Comparison of ENCODE assay signal across 24 cellular contexts in the genomic region with DNA sequence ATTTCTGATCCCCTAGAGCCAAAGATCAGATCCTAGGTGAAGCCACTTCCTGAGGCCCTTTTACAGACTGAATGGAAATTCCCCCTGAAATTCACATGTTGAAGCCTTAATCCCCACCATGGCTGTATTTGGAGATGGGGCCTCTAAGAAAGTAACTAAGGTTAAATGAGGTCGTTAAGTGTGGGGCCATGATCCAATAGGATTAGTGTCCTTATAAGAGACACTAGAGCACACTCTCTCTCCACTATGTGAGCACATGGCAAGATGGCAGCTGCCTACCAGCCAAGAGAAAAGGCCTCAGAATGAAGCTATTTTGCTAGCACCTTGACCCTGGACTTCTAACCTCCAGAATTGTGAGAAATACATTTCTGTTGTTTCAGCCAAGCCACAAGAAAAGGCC.
"Had no signal": no experiment of that assay in that cellular context is flagged by ENCODE, and none has a peak within 500 bp of the region (broad histone marks: within the 10 kb centered on the region; RNA-seq: fewer than 3 reads in every experiment).

No MANE protein-coding gene starts in this region.

- H3K9me3 Mint-ChIP-seq: dendritic cell treated with granulocyte-macrophage colony-stimulating factor and Interleukin-4, amounts not matched to agents 40 ng/mL and 50 ng/mL, for 4 days; effector memory CD8-positive, alpha-beta T cell; naive thymus-derived CD4-positive, alpha-beta T cell; nephron progenitor cell; stimulated activated memory B cell treated with anti-CD40 and anti-IgM and Interleukin-4, amounts not matched to agents 10 μg/mL and 1 μg/mL and 100 μg/mL, for 72 hours had no signal

- H3K27ac ChIP-seq: epithelial cell of prostate, esophagus muscularis mucosa, gastrocnemius medialis, heart right ventricle, neutrophil, psoas muscle, spleen, stomach, thoracic aorta, transverse colon had no signal

- H3K4me3 ChIP-seq: esophagus muscularis mucosa, gastrocnemius medialis, heart right ventricle, psoas muscle, spleen, stomach, thoracic aorta, transverse colon had no signal

- DNase-seq: effector memory CD8-positive, alpha-beta T cell; gastrocnemius medialis; heart right ventricle; hypothalamus; kidney glomerular epithelial cell; mammary epithelial cell; naive thymus-derived CD4-positive, alpha-beta T cell; nephron progenitor cell; psoas muscle; retina; spleen; stimulated activated CD4-positive, alpha-beta T cell treated with anti-CD3 and anti-CD28 coated beads, Interleukin-15, amount 100 ng/mL, for 24 hours; stimulated activated CD4-positive, alpha-beta T cell treated with anti-CD3 and anti-CD28 coated beads, Interleukin-1b, Interleukin-23, amount 100 ng/mL, for 48 hours; stimulated activated CD4-positive, alpha-beta T cell treated with anti-CD3 and anti-CD28 coated beads, Interleukin-4, amount 100 ng/mL, for 24 hours; stomach; substantia nigra; transverse colon had no signal

- H3K4me1 ChIP-seq: gastrocnemius medialis, psoas muscle, transverse colon had no signal

- H3K4me3 Mint-ChIP-seq: dendritic cell treated with granulocyte-macrophage colony-stimulating factor and Interleukin-4, amounts not matched to agents 40 ng/mL and 50 ng/mL, for 4 days; effector memory CD8-positive, alpha-beta T cell; naive thymus-derived CD4-positive, alpha-beta T cell; nephron progenitor cell; stimulated activated memory B cell treated with anti-CD40 and anti-IgM and Interleukin-4, amounts not matched to agents 10 μg/mL and 1 μg/mL and 100 μg/mL, for 72 hours had no signal

- H3K27ac Mint-ChIP-seq: dendritic cell treated with granulocyte-macrophage colony-stimulating factor and Interleukin-4, amounts not matched to agents 40 ng/mL and 50 ng/mL, for 4 days; effector memory CD8-positive, alpha-beta T cell; nephron progenitor cell; stimulated activated memory B cell treated with anti-CD40 and anti-IgM and Interleukin-4, amounts not matched to agents 10 μg/mL and 1 μg/mL and 100 μg/mL, for 72 hours had no signal

- ATAC-seq: effector memory CD8-positive, alpha-beta T cell; gastrocnemius medialis; heart right ventricle; naive thymus-derived CD4-positive, alpha-beta T cell; psoas muscle; sciatic nerve; stimulated activated memory B cell treated with anti-CD40 and anti-IgM and Interleukin-4, amounts not matched to agents 10 μg/mL and 1 μg/mL and 100 μg/mL, for 72 hours had no signal

- H3K27me3 Mint-ChIP-seq: dendritic cell treated with granulocyte-macrophage colony-stimulating factor and Interleukin-4, amounts not matched to agents 40 ng/mL and 50 ng/mL, for 4 days; effector memory CD8-positive, alpha-beta T cell; naive thymus-derived CD4-positive, alpha-beta T cell; stimulated activated memory B cell treated with anti-CD40 and anti-IgM and Interleukin-4, amounts not matched to agents 10 μg/mL and 1 μg/mL and 100 μg/mL, for 72 hours had no signal

- H3K9me3 ChIP-seq: esophagus muscularis mucosa, gastrocnemius medialis, neutrophil, psoas muscle, spleen, stomach, thoracic aorta, transverse colon had no signal
